ENCODE assay signal across 27 cellular contexts in genomic region chr12:73361156-73361866, GRCh38.
"Had no signal": no experiment of that assay in that cellular context is flagged by ENCODE, and none has a peak within 500 bp of the region (broad histone marks: within the 10 kb centered on the region; RNA-seq: fewer than 3 reads in every experiment).

No MANE protein-coding gene starts in this region.

- DNase-seq: activated B cell treated with CpG ODN at 0.5 μM for 24 hours; activated CD4-positive, alpha-beta T cell treated with anti-CD3 and anti-CD28 coated beads, Interleukin-2, amount 50 U/mL, for 1 hour; activated CD8-positive, alpha-beta T cell treated with anti-CD3 and anti-CD28 coated beads for 36 hours; activated naive CD4-positive, alpha-beta T cell; activated T-cell treated with anti-CD3 and anti-CD28 coated beads, Interleukin-2, amount 50 U/mL, for 4 hours; central memory CD4-positive, alpha-beta T cell; heart left ventricle; hypothalamus; immature natural killer cell; kidney; left ventricle myocardium inferior; mesendoderm; natural killer cell; stimulated activated CD4-positive, alpha-beta T cell treated with anti-CD3 and anti-CD28 coated beads, Interleukin-12 subunit alpha, Interleukin-12 subunit beta, amount 100 ng/mL, for 4 hours; stimulated activated CD4-positive, alpha-beta T cell treated with anti-CD3 and anti-CD28 coated beads, Interleukin-4, amount 100 ng/mL, for 1 hour; substantia nigra; upper lobe of left lung had no signal

- H3K27ac Mint-ChIP-seq: activated B cell treated with CpG ODN at 0.5 μM for 24 hours; activated CD8-positive, alpha-beta T cell treated with anti-CD3 and anti-CD28 coated beads for 36 hours; activated naive CD4-positive, alpha-beta T cell treated with anti-CD3 and anti-CD28 coated beads, Interleukin-2, amount 50 U/mL, for 72 hours; immature natural killer cell; natural killer cell; stimulated activated naive CD8-positive, alpha-beta T cell treated with anti-CD3 and anti-CD28 coated beads, Interleukin-15, Interleukin-2, amounts not matched to agents 100 ng/mL and 50 ng/mL, for 24 hours; T-helper 2 cell treated with Interferon-gamma antibody and Interleukin-4, amounts not matched to agents 5 μg/mL and 100 μg/mL, for 36 hours had no signal

- H3K36me3 ChIP-seq: breast epithelium, heart left ventricle, left ventricle myocardium inferior, neutrophil, upper lobe of left lung, vagina had no signal

- H3K9me3 Mint-ChIP-seq: activated T-cell treated with anti-CD3 and anti-CD28 coated beads, Interleukin-2, amount 50 U/mL, for 4 hours had no signal

- ATAC-seq: activated CD8-positive, alpha-beta T cell treated with anti-CD3 and anti-CD28 coated beads for 36 hours; activated naive CD4-positive, alpha-beta T cell treated with anti-CD3 and anti-CD28 coated beads, Interleukin-2, amount 50 U/mL, for 72 hours; activated T-cell treated with anti-CD3 and anti-CD28 coated beads, Interleukin-2, amount 50 U/mL, for 4 hours; heart left ventricle; natural killer cell; sciatic nerve had no signal

- H3K27ac ChIP-seq: breast epithelium, heart left ventricle, left ventricle myocardium inferior, neutrophil, skin epidermis, upper lobe of left lung, vagina had no signal

- H3K27me3 ChIP-seq: breast epithelium, heart left ventricle, neutrophil, upper lobe of left lung, vagina had no signal

- H3K4me1 Mint-ChIP-seq: activated B cell treated with CpG ODN at 0.5 μM for 24 hours, immature natural killer cell, natural killer cell had no signal

- H3K4me3 ChIP-seq: breast epithelium, heart left ventricle, left ventricle myocardium inferior, lung, skin epidermis, upper lobe of left lung, vagina had no signal

- H3K27me3 Mint-ChIP-seq: activated B cell treated with CpG ODN at 0.5 μM for 24 hours; activated CD8-positive, alpha-beta T cell treated with anti-CD3 and anti-CD28 coated beads for 36 hours; stimulated activated naive CD8-positive, alpha-beta T cell treated with anti-CD3 and anti-CD28 coated beads, Interleukin-15, Interleukin-2, amounts not matched to agents 100 ng/mL and 50 ng/mL, for 24 hours had no signal

- H3K36me3 Mint-ChIP-seq: activated naive CD4-positive, alpha-beta T cell treated with anti-CD3 and anti-CD28 coated beads, Interleukin-2, amount 50 U/mL, for 72 hours; immature natural killer cell; natural killer cell had no signal

- H3K4me1 ChIP-seq: breast epithelium, heart left ventricle, left ventricle myocardium inferior, upper lobe of left lung, vagina had no signal

- H3K9me3 ChIP-seq: breast epithelium, heart left ventricle, neutrophil, upper lobe of left lung, vagina had no signal

- FAIRE-seq: endothelial cell of umbilical vein, kidney had no signal

- H3K4me3 Mint-ChIP-seq: activated B cell treated with CpG ODN at 0.5 μM for 24 hours; activated CD8-positive, alpha-beta T cell treated with anti-CD3 and anti-CD28 coated beads for 36 hours; activated T-cell treated with anti-CD3 and anti-CD28 coated beads, Interleukin-2, amount 50 U/mL, for 4 hours; immature natural killer cell; natural killer cell; stimulated activated naive CD8-positive, alpha-beta T cell treated with anti-CD3 and anti-CD28 coated beads, Interleukin-15, Interleukin-2, amounts not matched to agents 100 ng/mL and 50 ng/mL, for 24 hours; T-helper 2 cell treated with Interferon-gamma antibody and Interleukin-4, amounts not matched to agents 5 μg/mL and 100 μg/mL, for 36 hours had no signal
